10 cellular contexts compared by ENCODE assay signal in the genomic region with DNA sequence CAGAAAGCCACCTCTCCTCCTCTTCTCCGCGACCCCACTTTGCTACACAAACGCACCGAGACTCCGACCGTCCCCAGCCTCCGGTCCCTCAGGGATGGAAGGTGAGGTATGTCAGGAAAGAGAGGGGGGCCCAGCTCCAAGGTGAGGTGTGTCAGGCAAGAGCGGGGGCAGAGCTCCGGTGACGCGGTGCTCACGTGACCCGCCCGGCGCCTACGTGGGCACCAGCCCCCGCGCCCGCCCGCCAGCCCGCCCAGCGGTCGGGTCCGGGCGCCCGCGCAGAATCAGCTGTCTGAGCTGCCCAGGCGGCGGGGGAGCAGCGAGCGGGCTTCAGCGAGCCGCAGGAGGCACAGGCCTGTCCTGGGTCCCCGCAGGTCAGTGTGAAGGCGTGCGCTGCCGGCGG. TPM values are rescaled to one million over a fixed set of nuclear protein-coding genes. Genes with fewer than 3 reads are reported as not detected.
DNase-seq lines count a peak whose midpoint lies in the region; ATAC-seq and TF ChIP-seq lines count a peak whose summit lies in the region.
"Not testable (repeated sequence)": the region's sequence is repeated elsewhere in the genome, so short reads cannot be mapped to it uniquely, and the experiment has no call there.
"Had no signal": no experiment of that assay in that cellular context is flagged by ENCODE, and none has a peak within 500 bp of the region (broad histone marks: within the 10 kb centered on the region; RNA-seq: fewer than 3 reads in every experiment).

TSS of gene TCEAL2 (plus strand) at position 244 of the 400 bp plus-strand sequence. CDS start 1,152 bp downstream, outside the sequence.

- not testable (repeated sequence) for H3K36me3 Mint-ChIP-seq in activated naive CD4-positive, alpha-beta T cell treated with anti-CD3 and anti-CD28 coated beads for 36 hours (ENCODE audit: low read depth); stimulated activated naive CD8-positive, alpha-beta T cell treated with anti-CD3 and anti-CD28 coated beads, Interleukin-15, Interleukin-2, amounts not matched to agents 100 ng/mL and 50 ng/mL, for 24 hours (ENCODE audit: low read depth)

- not testable (repeated sequence) for H3K9me3 Mint-ChIP-seq in activated naive CD4-positive, alpha-beta T cell treated with anti-CD3 and anti-CD28 coated beads for 36 hours; stimulated activated naive CD8-positive, alpha-beta T cell treated with anti-CD3 and anti-CD28 coated beads, Interleukin-15, Interleukin-2, amounts not matched to agents 100 ng/mL and 50 ng/mL, for 24 hours

- H3K27me3 ChIP-seq in effector memory CD4-positive, alpha-beta T cell (replicated peaks; ENCODE audit: control insufficient read depth, insufficient read depth, low read length, poor library complexity, severe bottlenecking), result not testable (repeated sequence)

- H3K4me1 ChIP-seq in effector memory CD4-positive, alpha-beta T cell (ENCODE audit: control insufficient read depth, insufficient read depth, low read length, poor library complexity, severe bottlenecking), result not testable (repeated sequence)

- H3K27me3 Mint-ChIP-seq in activated naive CD4-positive, alpha-beta T cell treated with anti-CD3 and anti-CD28 coated beads for 36 hours (ENCODE audit: low read depth), result peaks cover 15% of the 10 kb centered on the region
- H3K27me3 Mint-ChIP-seq in stimulated activated naive CD8-positive, alpha-beta T cell treated with anti-CD3 and anti-CD28 coated beads, Interleukin-15, Interleukin-2, amounts not matched to agents 100 ng/mL and 50 ng/mL, for 24 hours, result peaks cover 34% of the 10 kb centered on the region

- peak; percentile 38; the same call in 2 of the 3 replicates for ATAC-seq in SK-N-SH treated with all-trans-retinoic acid at 6 μM for 48 hours
- ATAC-seq in omental fat pad (ENCODE audit: low FRiP score), result peak; percentile 77

- peak; percentile 40 for DNase-seq in Ammon's horn (ENCODE audit: low spot score)
- DNase-seq in NCI-H1092 (lab: John Stamatoyannopoulos, UW), result peak; percentile 8
- DNase-seq in activated naive CD4-positive, alpha-beta T cell treated with anti-CD3 and anti-CD28 coated beads for 36 hours; effector memory CD4-positive, alpha-beta T cell; omental fat pad (ENCODE audit: low spot score): not testable (repeated sequence)
- DNase-seq in iPS-NIHi7 (ENCODE audit: extremely low spot score), result peak; percentile 43

- H3K4me3 ChIP-seq in effector memory CD4-positive, alpha-beta T cell (ENCODE audit: insufficient read depth, low read depth, low read length, poor library complexity, severe bottlenecking), result peak within 1 kb of the TSS; percentile 48

- not testable (repeated sequence) for H3K4me1 Mint-ChIP-seq in activated naive CD4-positive, alpha-beta T cell treated with anti-CD3 and anti-CD28 coated beads for 36 hours (ENCODE audit: low read depth); stimulated activated naive CD8-positive, alpha-beta T cell treated with anti-CD3 and anti-CD28 coated beads, Interleukin-15, Interleukin-2, amounts not matched to agents 100 ng/mL and 50 ng/mL, for 24 hours (ENCODE audit: low read depth)

- not testable (repeated sequence) for TF ChIP-seq CTCF in omental fat pad (IDR thresholded peaks at IDR 0.05)

- not testable (repeated sequence) for H3K9me3 ChIP-seq in effector memory CD4-positive, alpha-beta T cell (ENCODE audit: control insufficient read depth, low read length)

- H3K36me3 ChIP-seq in effector memory CD4-positive, alpha-beta T cell (ENCODE audit: control insufficient read depth, insufficient read depth, low read length), result not testable (repeated sequence)

- intact Hi-C loops in activated naive CD4-positive, alpha-beta T cell treated with anti-CD3 and anti-CD28 coated beads for 36 hours (cut with micrococcal nuclease), result loop anchor here (10.0 kb wide), 1 partner anchor 779 kb away; no protein-coding TSS in a partner anchor

- H3K4me3 Mint-ChIP-seq in activated naive CD4-positive, alpha-beta T cell treated with anti-CD3 and anti-CD28 coated beads for 36 hours, result peak within 1 kb of the TSS; percentile 60
- peak within 1 kb of the TSS; percentile 32 for H3K4me3 Mint-ChIP-seq in stimulated activated naive CD8-positive, alpha-beta T cell treated with anti-CD3 and anti-CD28 coated beads, Interleukin-15, Interleukin-2, amounts not matched to agents 100 ng/mL and 50 ng/mL, for 24 hours

- CTCF ChIA-PET in activated naive CD4-positive, alpha-beta T cell treated with anti-CD3 and anti-CD28 coated beads for 36 hours (lab: Charles Lee), result not testable (repeated sequence)

- not testable (repeated sequence) for H3K27ac ChIP-seq in effector memory CD4-positive, alpha-beta T cell (ENCODE audit: insufficient read depth, low read length, poor library complexity, severe bottlenecking)

- H3K27ac Mint-ChIP-seq in activated naive CD4-positive, alpha-beta T cell treated with anti-CD3 and anti-CD28 coated beads for 36 hours; stimulated activated naive CD8-positive, alpha-beta T cell treated with anti-CD3 and anti-CD28 coated beads, Interleukin-15, Interleukin-2, amounts not matched to agents 100 ng/mL and 50 ng/mL, for 24 hours: not testable (repeated sequence)

RNA-seq across cellular contexts. Expression of gene TCEAL2, which starts in this region (rescaled TPM):
- total RNA-seq in activated naive CD4-positive, alpha-beta T cell treated with anti-CD3 and anti-CD28 coated beads for 36 hours, result under 1 TPM; 0.81 to 0.84 TPM
- total RNA-seq in omental fat pad, result 10 to 100 TPM in 1 of 4 donors, 1 to 10 TPM in 2, under 1 TPM in 1; 0.95 to 15.1 (median 2.3) TPM
- total RNA-seq: HepG2, SK-MEL-5 had no signal
